ENCODE assay signal across 23 cellular contexts in genomic region chr6:107543088-107543487, GRCh38. TPM values are rescaled to one million over a fixed set of nuclear protein-coding genes. Genes with fewer than 3 reads are reported as not detected.
DNase-seq lines count a peak whose midpoint lies in the region; ATAC-seq and TF ChIP-seq lines count a peak whose summit lies in the region.
"Had no signal": no experiment of that assay in that cellular context is flagged by ENCODE, and none has a peak within 500 bp of the region (broad histone marks: within the 10 kb centered on the region; RNA-seq: fewer than 3 reads in every experiment).

No MANE protein-coding gene starts in this region.

- DNase-seq in Right ventricle myocardium inferior (ENCODE audit: missing footprints), result peak; percentile 73
- no peak for DNase-seq in cardiac septum (ENCODE audit: low spot score)
- DNase-seq in right atrium auricular region (ENCODE audit: low spot score), result peak; percentile 68
- peak; percentile 73 for DNase-seq in sigmoid colon
- no peak for DNase-seq in DMS53 treated with DMSO at 0.1 percent for 48 hours (lab: John Stamatoyannopoulos, UW; ENCODE audit: unreplicated experiment)
- no peak for DNase-seq in NCI-H748 treated with DMSO at 0.1 percent for 48 hours (lab: John Stamatoyannopoulos, UW)
- DNase-seq: BE2C; CD8-positive, alpha-beta memory T cell; DND-41; HCEC 1CT; IMR-90; KG1; MM.1S; NCI-H1694; NCI-H2081; NCI-H2227 treated with DMSO at 0.1 percent for 48 hours; NCI-H526 treated with DMSO at 0.1 percent for 48 hours; SIG-M5 had no signal

- peak; percentile 65 for ATAC-seq in Right ventricle myocardium inferior
- ATAC-seq in HG02571 (IDR thresholded peaks at IDR 0.05; ENCODE audit: unreplicated experiment), result no peak
- ATAC-seq: Panc1 had no signal

- H3K4me3 ChIP-seq in right atrium auricular region (no peak overlapping the region), sigmoid colon (no peak overlapping the region)

- no peaks in the 10 kb centered on the region for H3K36me3 ChIP-seq in right atrium auricular region
- H3K36me3 ChIP-seq in sigmoid colon, result no peaks in the 10 kb centered on the region
- H3K36me3 ChIP-seq: BE2C had no signal

- H3K27ac ChIP-seq in right atrium auricular region (peak overlapping the region; percentile 52 to 70), sigmoid colon (no peak overlapping the region)
- H3K27ac ChIP-seq: 22Rv1, RWPE1 had no signal

- no peak for TF ChIP-seq EP300 in sigmoid colon (IDR thresholded peaks at IDR 0.05)

- 81 to 92% methylated on average over 2 of the region's 2 CpGs for WGBS in sigmoid colon, 2 donors

- H3K27me3 ChIP-seq in right atrium auricular region, result no peaks in the 10 kb centered on the region
- no peaks in the 10 kb centered on the region for H3K27me3 ChIP-seq in sigmoid colon
- H3K27me3 ChIP-seq: BE2C had no signal

- intact Hi-C loops in Right ventricle myocardium inferior (cut with DNase I) (no loop called here), cardiac septum (cut with DNase I) (loop anchor here (5.0 kb wide), 1 partner anchor 51 kb away; the partner anchor contains the start of gene SOBP), sigmoid colon (cut with DNase I) (no loop called here)

- H3K9me3 ChIP-seq in right atrium auricular region (no peaks in the 10 kb centered on the region), sigmoid colon (no peaks in the 10 kb centered on the region)
- H3K9me3 ChIP-seq: BE2C had no signal

- TF ChIP-seq POLR2A in sigmoid colon (IDR thresholded peaks at IDR 0.05), result no peak

- peaks cover 0 to 28% of the 10 kb centered on the region in 2 donors for H3K4me1 ChIP-seq in right atrium auricular region
- H3K4me1 ChIP-seq in sigmoid colon, result peaks cover 0 to 29% (median 16%) of the 10 kb centered on the region in 4 donors

- TF ChIP-seq CTCF in right atrium auricular region (IDR thresholded peaks at IDR 0.05) (no peak), sigmoid colon (IDR thresholded peaks at IDR 0.05) (no peak)

RNA-seq across cellular contexts. Expression of gene SOBP, which starts 53.2 kb away (rescaled TPM):
- 16.4 TPM for total RNA-seq in Right ventricle myocardium inferior
- total RNA-seq in cardiac septum, result 28.7 TPM
- 1 to 10 TPM; 8.2 to 8.5 TPM for total RNA-seq in right atrium auricular region
- total RNA-seq in sigmoid colon, result 10 to 100 TPM; 16.8 to 38.5 (median 22.8) TPM
- polyA plus RNA-seq in sigmoid colon, result 1 to 10 TPM; 1.2 to 2.4 (median 1.8) TPM
- polyA plus RNA-seq: CD14-positive monocyte had no signal

Comparison
In these comparisons a context has a peak if more than half of its experiments do, and no peak if none do; other contexts are left out.
1. DNase-seq: peak in Right ventricle myocardium inferior (single experiment), right atrium auricular region (single experiment) and sigmoid colon (single experiment); none in cardiac septum (single experiment), DMS53 treated with DMSO at 0.1 percent for 48 hours (single experiment) and NCI-H748 treated with DMSO at 0.1 percent for 48 hours (single experiment).
2. H3K27ac ChIP-seq: peak in right atrium auricular region (2 of 2); none in sigmoid colon (0 of 4).